28 cellular contexts compared by ENCODE assay signal in the genomic region with DNA sequence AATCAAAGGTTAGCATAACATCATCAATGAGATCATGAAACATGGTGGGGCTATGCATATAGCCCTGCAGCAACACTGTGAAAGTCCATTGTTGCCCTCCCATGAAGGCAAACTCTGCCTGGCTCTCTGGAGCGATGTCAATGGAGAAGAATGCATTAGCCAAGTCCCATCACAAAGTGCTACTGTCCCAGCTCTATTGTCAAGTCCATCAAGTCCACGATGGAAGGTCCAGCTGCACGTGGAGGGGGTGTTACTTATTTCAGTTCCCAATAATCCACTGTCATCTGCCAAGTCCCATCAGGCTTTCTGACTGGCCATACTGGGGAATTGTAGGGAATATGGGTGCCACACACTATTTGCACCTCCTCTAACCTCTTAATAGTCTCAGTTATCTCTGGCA.
"Had no signal": no experiment of that assay in that cellular context is flagged by ENCODE, and none has a peak within 500 bp of the region (broad histone marks: within the 10 kb centered on the region; RNA-seq: fewer than 3 reads in every experiment).

No MANE protein-coding gene starts in this region.

- H3K9me3 ChIP-seq: adrenal gland, body of pancreas, esophagus muscularis mucosa, gastrocnemius medialis had no signal

- H3K36me3 ChIP-seq: adrenal gland had no signal

- H3K4me3 ChIP-seq: adrenal gland, body of pancreas, esophagus muscularis mucosa, gastrocnemius medialis had no signal

- DNase-seq: activated CD4-positive, alpha-beta memory T cell treated with anti-CD3 and anti-CD28 coated beads for 36 hours; activated CD4-positive, alpha-beta T cell treated with anti-CD3 and anti-CD28 coated beads for 36 hours; activated CD4-positive, CD25-positive, alpha-beta regulatory T cell; activated CD4-positive, CD25-positive, alpha-beta regulatory T cell treated with anti-CD3 and anti-CD28 coated beads, Interleukin-2, amount 50 U/mL, for 72 hours; activated CD8-positive, alpha-beta memory T cell treated with anti-CD3 and anti-CD28 coated beads, Interleukin-2, amount 10 ng/mL, durations not matched to agents 7 days and 5 days; activated CD8-positive, alpha-beta memory T cell treated with anti-CD3 and anti-CD28 coated beads, Interleukin-2, amount 50 U/mL, for 4 hours; activated CD8-positive, alpha-beta T cell treated with anti-CD3 and anti-CD28 coated beads, Interleukin-2, amount 10 ng/mL, durations not matched to agents 7 days and 5 days; activated effector memory CD4-positive, alpha-beta T cell treated with anti-CD3 and anti-CD28 coated beads, Interleukin-2, amount 50 U/mL, for 16 hours; activated naive CD4-positive, alpha-beta T cell treated with anti-CD3 and anti-CD28 coated beads for 36 hours; activated naive CD8-positive, alpha-beta T cell treated with anti-CD3 and anti-CD28 coated beads for 36 hours; activated naive CD8-positive, alpha-beta T cell treated with anti-CD3 and anti-CD28 coated beads, Interleukin-2, amount 50 U/mL, for 24 hours; activated T-cell treated with anti-CD3 and anti-CD28 coated beads, Interleukin-2, amount 50 U/mL, for 1 hour; activated T-cell treated with anti-CD3 and anti-CD28 coated beads, Interleukin-2, amount 50 U/mL, for 48 hours; adrenal gland; aorta; body of pancreas; cortex of kidney; dermis blood vessel endothelial cell; effector CD4-positive, alpha-beta T cell; effector memory CD8-positive, alpha-beta T cell; erythroblast; foreskin keratinocyte; gastrocnemius medialis; T-helper 2 cell had no signal

- H3K27ac Mint-ChIP-seq: activated CD4-positive, alpha-beta memory T cell treated with anti-CD3 and anti-CD28 coated beads for 36 hours; activated CD4-positive, alpha-beta T cell treated with anti-CD3 and anti-CD28 coated beads for 36 hours; activated CD8-positive, alpha-beta memory T cell treated with anti-CD3 and anti-CD28 coated beads, Interleukin-2, amount 10 ng/mL, durations not matched to agents 7 days and 5 days; activated CD8-positive, alpha-beta T cell treated with anti-CD3 and anti-CD28 coated beads, Interleukin-2, amount 10 ng/mL, durations not matched to agents 7 days and 5 days; activated naive CD4-positive, alpha-beta T cell treated with anti-CD3 and anti-CD28 coated beads for 36 hours; activated naive CD4-positive, alpha-beta T cell treated with anti-CD3 and anti-CD28 coated beads, Interleukin-2, amount 50 U/mL, for 24 hours; activated naive CD8-positive, alpha-beta T cell treated with anti-CD3 and anti-CD28 coated beads for 36 hours; activated naive CD8-positive, alpha-beta T cell treated with anti-CD3 and anti-CD28 coated beads, Interleukin-2, amount 50 U/mL, for 24 hours; activated T-helper 1 cell treated with anti-CD3 and anti-CD28 coated beads, Interleukin-12 subunit alpha, Interleukin-12 subunit beta, Interleukin-2, Interleukin-4 antibody, amounts not matched to agents 30 ng/mL and 10 ng/mL and 1 ng/mL, durations not matched to agents 14 hours and 24 hours and 36 hours; activated T-helper 2 cell treated with anti-CD3 and anti-CD28 coated beads, Interferon-gamma antibody, Interleukin-2, Interleukin-4, amounts not matched to agents 10 μg/mL and 5 μg/mL and 100 μg/mL, durations not matched to agents 14 hours and 24 hours and 36 hours; effector memory CD8-positive, alpha-beta T cell had no signal

- H3K9me3 Mint-ChIP-seq: activated CD4-positive, alpha-beta memory T cell treated with anti-CD3 and anti-CD28 coated beads for 36 hours; activated naive CD4-positive, alpha-beta T cell treated with anti-CD3 and anti-CD28 coated beads for 36 hours; activated naive CD4-positive, alpha-beta T cell treated with anti-CD3 and anti-CD28 coated beads, Interleukin-2, amount 50 U/mL, for 24 hours; activated naive CD8-positive, alpha-beta T cell treated with anti-CD3 and anti-CD28 coated beads for 36 hours; activated naive CD8-positive, alpha-beta T cell treated with anti-CD3 and anti-CD28 coated beads, Interleukin-2, amount 50 U/mL, for 24 hours; activated T-helper 1 cell treated with anti-CD3 and anti-CD28 coated beads, Interleukin-12 subunit alpha, Interleukin-12 subunit beta, Interleukin-2, Interleukin-4 antibody, amounts not matched to agents 30 ng/mL and 10 ng/mL and 1 ng/mL, durations not matched to agents 14 hours and 24 hours and 36 hours; activated T-helper 2 cell treated with anti-CD3 and anti-CD28 coated beads, Interferon-gamma antibody, Interleukin-2, Interleukin-4, amounts not matched to agents 10 μg/mL and 5 μg/mL and 100 μg/mL, durations not matched to agents 14 hours and 24 hours and 36 hours; effector memory CD8-positive, alpha-beta T cell had no signal

- H3K4me1 ChIP-seq: adrenal gland, body of pancreas, esophagus muscularis mucosa, foreskin keratinocyte, gastrocnemius medialis had no signal

- H3K27me3 ChIP-seq: adrenal gland, body of pancreas, esophagus muscularis mucosa, foreskin keratinocyte, gastrocnemius medialis had no signal

- H3K4me3 Mint-ChIP-seq: activated CD4-positive, alpha-beta memory T cell treated with anti-CD3 and anti-CD28 coated beads for 36 hours; activated CD4-positive, alpha-beta T cell treated with anti-CD3 and anti-CD28 coated beads for 36 hours; activated CD8-positive, alpha-beta memory T cell treated with anti-CD3 and anti-CD28 coated beads, Interleukin-2, amount 10 ng/mL, durations not matched to agents 7 days and 5 days; activated CD8-positive, alpha-beta T cell treated with anti-CD3 and anti-CD28 coated beads, Interleukin-2, amount 10 ng/mL, durations not matched to agents 7 days and 5 days; activated naive CD4-positive, alpha-beta T cell treated with anti-CD3 and anti-CD28 coated beads for 36 hours; activated naive CD4-positive, alpha-beta T cell treated with anti-CD3 and anti-CD28 coated beads, Interleukin-2, amount 50 U/mL, for 24 hours; activated naive CD8-positive, alpha-beta T cell treated with anti-CD3 and anti-CD28 coated beads for 36 hours; activated naive CD8-positive, alpha-beta T cell treated with anti-CD3 and anti-CD28 coated beads, Interleukin-2, amount 50 U/mL, for 24 hours; activated T-helper 1 cell treated with anti-CD3 and anti-CD28 coated beads, Interleukin-12 subunit alpha, Interleukin-12 subunit beta, Interleukin-2, Interleukin-4 antibody, amounts not matched to agents 30 ng/mL and 10 ng/mL and 1 ng/mL, durations not matched to agents 14 hours and 24 hours and 36 hours; effector memory CD8-positive, alpha-beta T cell had no signal

- H3K27me3 Mint-ChIP-seq: activated CD4-positive, alpha-beta memory T cell treated with anti-CD3 and anti-CD28 coated beads for 36 hours; activated CD4-positive, alpha-beta T cell treated with anti-CD3 and anti-CD28 coated beads for 36 hours; activated CD8-positive, alpha-beta memory T cell treated with anti-CD3 and anti-CD28 coated beads, Interleukin-2, amount 10 ng/mL, durations not matched to agents 7 days and 5 days; activated naive CD4-positive, alpha-beta T cell treated with anti-CD3 and anti-CD28 coated beads, Interleukin-2, amount 50 U/mL, for 24 hours; activated naive CD8-positive, alpha-beta T cell treated with anti-CD3 and anti-CD28 coated beads for 36 hours; activated naive CD8-positive, alpha-beta T cell treated with anti-CD3 and anti-CD28 coated beads, Interleukin-2, amount 50 U/mL, for 24 hours; effector memory CD8-positive, alpha-beta T cell had no signal

- H3K27ac ChIP-seq: adrenal gland, body of pancreas, esophagus muscularis mucosa, foreskin keratinocyte, gastrocnemius medialis had no signal
